1 cellular context compared by ENCODE assay signal in genomic region chr1:247288341-247288740, GRCh38.
TF ChIP-seq lines count a peak whose summit lies in the region.

No MANE protein-coding gene starts in this region.

TF ChIP-seq in K562, 482 proteins besides CTCF, POLR2A, EP300 and RAD21:
- TF ChIP-seq ARID1B (IDR thresholded peaks at IDR 0.05) (no peak), ZBTB11 (CRISPR knock-in tag; IDR thresholded peaks at IDR 0.05) (no peak), ZC3H4 (CRISPR knock-in tag; IDR thresholded peaks at IDR 0.05; ENCODE audit: borderline replicate concordance) (no peak), ZFP36 (IDR thresholded peaks at IDR 0.05; ENCODE audit: low read depth, low read length, partially characterized antibody) (no peak), EGR1 (conservative IDR thresholded peaks at IDR 0.05) (no peak), TEAD4 (IDR thresholded peaks at IDR 0.05; ENCODE audit: low read length) (no peak), TEAD4 (CRISPR knock-in tag; IDR thresholded peaks at IDR 0.05; ENCODE audit: borderline replicate concordance) (no peak), ZNF695 (CRISPR knock-in tag; IDR thresholded peaks at IDR 0.05) (no peak), KLF1 (tag; IDR thresholded peaks at IDR 0.05) (no peak), NFATC3 (IDR thresholded peaks at IDR 0.05) (no peak), ATF2 (CRISPR knock-in tag; IDR thresholded peaks at IDR 0.05) (no peak), ZNF253 (CRISPR knock-in tag; conservative IDR thresholded peaks at IDR 0.05) (no peak), CBX5 (IDR thresholded peaks at IDR 0.05; ENCODE audit: borderline replicate concordance, low read depth) (no peak), KAT7 (CRISPR knock-in tag; IDR thresholded peaks at IDR 0.05; ENCODE audit: borderline replicate concordance) (no peak), DMBX1 (CRISPR knock-in tag; IDR thresholded peaks at IDR 0.05; ENCODE audit: borderline replicate concordance) (no peak), PHB2 (IDR thresholded peaks at IDR 0.05; ENCODE audit: low read depth) (no peak), BHLHE40 (IDR thresholded peaks at IDR 0.05; ENCODE audit: low read length) (no peak), DPF2 (IDR thresholded peaks at IDR 0.05) (no peak), NR1H2 (CRISPR knock-in tag; IDR thresholded peaks at IDR 0.05) (no peak), HDAC8 (tag; IDR thresholded peaks at IDR 0.05) (no peak)
